Comparison of ENCODE assay signal across 8 cellular contexts in the genomic region with DNA sequence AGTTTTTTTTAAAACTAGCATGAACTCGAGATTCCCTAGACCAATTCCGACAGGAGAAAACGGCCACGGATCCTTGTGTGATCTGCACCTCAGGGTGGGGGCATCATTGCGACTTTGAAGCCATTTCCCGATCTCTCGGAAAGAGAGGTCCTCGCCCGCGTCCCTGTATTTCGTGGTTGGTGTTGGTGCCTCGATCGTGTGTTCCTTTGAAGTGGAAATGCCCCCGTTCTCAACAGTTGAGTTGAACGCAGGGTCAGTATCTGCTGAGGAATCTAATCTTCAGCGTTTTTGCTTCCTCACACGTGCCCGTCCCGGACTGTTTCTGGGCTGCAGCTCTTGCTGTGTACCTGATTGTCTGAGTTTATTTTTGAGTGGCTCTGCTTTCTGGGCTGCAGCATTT. TPM values are rescaled to one million over a fixed set of nuclear protein-coding genes. Genes with fewer than 3 reads are reported as not detected.
DNase-seq lines count a peak whose midpoint lies in the region; ATAC-seq, FAIRE-seq and TF ChIP-seq lines count a peak whose summit lies in the region.

No MANE protein-coding gene starts in this region.

- no peaks in the 10 kb centered on the region for H3K9me2 ChIP-seq in DOHH2 (replicated peaks; ENCODE audit: control insufficient read depth, low read length)

- H4K20me1 ChIP-seq in DOHH2 (ENCODE audit: control insufficient read depth, insufficient read depth, low read depth, low read length), result no peaks in the 10 kb centered on the region
- H4K20me1 ChIP-seq in GM12878 (ENCODE audit: control insufficient read depth, insufficient read depth), result no peaks in the 10 kb centered on the region; the same call in 1 of the 2 replicates

- no peak for TF ChIP-seq POLR2A in GM12878 (IDR thresholded peaks at IDR 0.05; ENCODE audit: low read depth, low read length)

- CTCF ChIA-PET in GM12878 (lab: Yijun Ruan, JAX), result no interaction called here

- peaks cover 34% of the 10 kb centered on the region for H3K4me1 ChIP-seq in DOHH2 (ENCODE audit: control insufficient read depth, low read length)
- H3K4me1 ChIP-seq in GM12878 (ENCODE audit: control insufficient read depth, insufficient read depth, low read length), result peaks cover 20% of the 10 kb centered on the region
- H3K4me1 ChIP-seq in mesodermal cell (ENCODE audit: control insufficient read depth, insufficient read depth, low read length, poor library complexity, severe bottlenecking), result peaks cover 22% of the 10 kb centered on the region

- SMC1A ChIA-PET in GM12878 (lab: Charles Lee; ENCODE audit: uncharacterized antibody, unreplicated experiment), result no interaction called here

- BruUV-seq in GM12878 (replicated peaks; lab: Mats Ljungman, UMichigan), result no TSS peak

- peak overlapping the region; percentile 72 for H3K9ac ChIP-seq in GM12878 (ENCODE audit: control insufficient read depth, insufficient read depth, low read length)

- ATAC-seq in GM12878, result no peak
- ATAC-seq in HG02938 (IDR thresholded peaks at IDR 0.05; ENCODE audit: unreplicated experiment), result no peak
- no peak for ATAC-seq in HG02970 (IDR thresholded peaks at IDR 0.05; ENCODE audit: low FRiP score, unreplicated experiment)

- H3F3A ChIP-seq in DOHH2 (ENCODE audit: control insufficient read depth, insufficient read depth), result peaks cover 11% of the 10 kb centered on the region

- no peaks in the 10 kb centered on the region for H3K27me3 ChIP-seq in DOHH2 (ENCODE audit: control insufficient read depth, low read length)
- no peaks in the 10 kb centered on the region for H3K27me3 ChIP-seq in MG63
- peaks cover 0 to 4% of the 10 kb centered on the region in 2 experiments; a peak in 1 of 4 replicates for H3K27me3 ChIP-seq in GM12878 (replicated peaks in 1 of 2; ENCODE audit: control insufficient read depth in 2 of 2, insufficient read depth in 2 of 2, low read length in 1 of 2)

- FAIRE-seq in GM12878 (lab: Jason Lieb, UNC), result no peak

- H3K79me2 ChIP-seq in DOHH2 (ENCODE audit: control insufficient read depth, low read length) (peaks cover 54% of the 10 kb centered on the region), GM12878 (ENCODE audit: control insufficient read depth, insufficient read depth, low read length) (peaks cover 6% of the 10 kb centered on the region)

- H2AFZ ChIP-seq in GM12878 (ENCODE audit: control insufficient read depth, low read depth, low read length), result no peak overlapping the region

- RAD21 ChIA-PET in GM12878 (lab: Charles Lee; ENCODE audit: unreplicated experiment), result no interaction called here

- H3K27ac ChIP-seq in DOHH2 (ENCODE audit: low read depth, low read length) (peak overlapping the region; percentile 40), GM12878 (ENCODE audit: control insufficient read depth, insufficient read depth) (no peak overlapping the region), mesodermal cell (ENCODE audit: low read depth, low read length, severe bottlenecking) (no peak overlapping the region)

- TF ChIP-seq RAD21 in GM12878 (IDR thresholded peaks at IDR 0.05; ENCODE audit: insufficient read depth, low read depth, low read length), result no peak

- no peak for TF ChIP-seq EP300 in GM12878 (IDR thresholded peaks at IDR 0.05; ENCODE audit: borderline replicate concordance in 1 of 2, control insufficient read depth in 1 of 2, low read depth in 2 of 2, low read length in 2 of 2)

- WGBS in GM12878 (ENCODE audit: insufficient coverage, insufficient replicate concordance, low lambda C conversion rate, missing lambda C conversion rate), result under 1% methylated on average over 19 of the region's 19 CpGs
- 3 to 4% methylated on average over 16 to 17 of the region's 19 CpGs for whole genome bisulfite sequencing in mesodermal cell (ENCODE audit: insufficient coverage in 2 of 2), 2 experiments

- no peak for TF ChIP-seq CTCF in DOHH2 (IDR thresholded peaks at IDR 0.05; ENCODE audit: low read depth, low read length, poor library complexity, severe bottlenecking)
- no peak for TF ChIP-seq CTCF in GM12878 (IDR thresholded peaks at IDR 0.05 in 2 of 3, conservative IDR thresholded peaks at IDR 0.05 in 1 of 3; ENCODE audit: control insufficient read depth in 2 of 3, extremely low read depth in 1 of 3, insufficient read depth in 1 of 3, low read depth in 3 of 3, low read length in 3 of 3)

- H3K36me3 ChIP-seq in DOHH2 (ENCODE audit: control insufficient read depth, low read length) (peaks cover 29% of the 10 kb centered on the region), MG63 (peaks cover 33% of the 10 kb centered on the region), GM12878 (ENCODE audit: control insufficient read depth in 2 of 2, insufficient read depth in 2 of 2, low read length in 1 of 2) (peaks cover 2 to 5% of the 10 kb centered on the region in 2 experiments; a peak in 2 of 4 replicates), mesodermal cell (ENCODE audit: control insufficient read depth, insufficient read depth, low read length) (peaks cover 33% of the 10 kb centered on the region)

- peak overlapping the region; percentile 71 for H3K4me2 ChIP-seq in DOHH2 (ENCODE audit: low read length)
- peak overlapping the region; percentile 67 for H3K4me2 ChIP-seq in GM12878 (ENCODE audit: control insufficient read depth, insufficient read depth)

- POLR2A ChIA-PET in GM12878 (lab: Charles Lee), result no interaction called here

- H3K9me3 ChIP-seq in DOHH2 (ENCODE audit: control insufficient read depth, insufficient read depth, low read length) (no peaks in the 10 kb centered on the region), MG63 (no peaks in the 10 kb centered on the region), GM12878 (replicated peaks; ENCODE audit: control insufficient read depth, insufficient read depth, low read length) (no peaks in the 10 kb centered on the region), mesodermal cell (ENCODE audit: control insufficient read depth, low read length) (no peaks in the 10 kb centered on the region)

- DNase-seq in MG63 (peak; percentile 15), GM12878 (ENCODE audit: low read depth, low spot score) (no peak), medulla oblongata (ENCODE audit: extremely low spot score) (no peak), superior temporal gyrus (ENCODE audit: extremely low spot score) (no peak)

- intact Hi-C loops in GM12878 (cut with micrococcal nuclease; ENCODE audit: unreplicated experiment), result loop anchor here (5.0 kb wide), 2 partner anchors 64 to 191 kb away; a partner anchor contains a TSS

- in situ Hi-C loops in GM12878 (cut with MboI), result no loop called here

- peak overlapping the region; percentile 96 for H3K4me3 ChIP-seq in DOHH2 (ENCODE audit: low read length)
- peak overlapping the region; percentile 88 for H3K4me3 ChIP-seq in MG63
- H3K4me3 ChIP-seq in GM12878, result peak overlapping the region; percentile 81
- H3K4me3 ChIP-seq in mesodermal cell (ENCODE audit: extremely low read depth, insufficient read depth, low read length, poor library complexity, severe bottlenecking), result peak overlapping the region; percentile 81

RNA-seq across cellular contexts. Expression of a gene that starts 1.1 kb away (rescaled TPM):
- 3.7 and 3.8 TPM in 2 replicates for total RNA-seq in MG63 (2014; rRNA removed; shearing (Covaris generic); ENCODE audit: low replicate concordance)
- 23.0 and 27.5 TPM in 2 replicates for total RNA-seq in GM12878 (2013; cell fraction: nucleolus; rRNA removed)
- total RNA-seq in GM12878 (2014; rRNA removed) (2.8 and 4.2 TPM in 2 replicates), GM12878 (2014; rRNA removed; fragmentation: Illumina TruSeq; extraction: Trizol) (3.0 and 3.7 TPM in 2 replicates), GM12878 (2021) (8.1 and 9.8 TPM in 2 replicates)
- 4.7 TPM for polyA plus RNA-seq in GM12878 (2011; ENCODE audit: low read depth)
- polyA plus RNA-seq in GM12878 (2011; rRNA removed) (3.6 and 5.2 TPM in 2 replicates), GM12878 (2014; fragmentation: Illumina TruSeq; extraction: Trizol) (3.3 and 7.4 TPM in 2 replicates), GM12878 (2014; fragmentation: Nextera tagmentation; extraction: Ambion mirVana) (under 1 TPM; 0.37 to 0.38 TPM), GM12878 (2014; rRNA removed) (6.8 and 7.7 TPM in 2 replicates), GM12878 (2016; fragmentation: Nextera tagmentation; extraction: Ambion mirVana) (1 to 10 TPM in 1 of 2 experiments, under 1 TPM in 1; 0.81 to 1.4 TPM)
- polyA plus RNA-seq in GM12878 (2011; cell fraction: cytosol; rRNA removed), result 5.6 and 6.4 TPM in 2 replicates
- polyA plus RNA-seq in GM12878 (2011; cell fraction: nucleus; rRNA removed), result 16.0 and 25.6 TPM in 2 replicates
- polyA plus RNA-seq in GM12878 (2012), result 4.1 and 5.8 TPM in 2 replicates
- 5.3 and 12.3 TPM in 2 replicates for polyA minus RNA-seq in GM12878 (2011; rRNA and poly(A)+ RNA removed)
- 1.7 and 3.7 TPM in 2 replicates for polyA minus RNA-seq in GM12878 (2011; cell fraction: cytosol; rRNA and poly(A)+ RNA removed)
- polyA minus RNA-seq in GM12878 (2011; cell fraction: nucleus; rRNA and poly(A)+ RNA removed), result 5.4 and 11.8 TPM in 2 replicates
- 15.7 TPM for polyA plus RNA-seq in mesodermal cell (2013, experiment 1 of 2)
- 11.6 TPM for polyA plus RNA-seq in mesodermal cell (2013, experiment 2 of 2)

RNA-seq across cellular contexts. Expression of a gene that starts 1.4 kb away (rescaled TPM):
- total RNA-seq in MG63 (2014; rRNA removed; shearing (Covaris generic); ENCODE audit: low replicate concordance), result 25.7 and 27.8 TPM in 2 replicates
- total RNA-seq in GM12878 (2013; cell fraction: nucleolus; rRNA removed), result 44.8 and 53.7 TPM in 2 replicates
- total RNA-seq in GM12878 (2014; rRNA removed), result 2.5 and 3.1 TPM in 2 replicates
- 2.4 and 2.8 TPM in 2 replicates for total RNA-seq in GM12878 (2014; rRNA removed; fragmentation: Illumina TruSeq; extraction: Trizol)
- 5.7 and 6.5 TPM in 2 replicates for total RNA-seq in GM12878 (2021)
- polyA plus RNA-seq in GM12878 (2011; ENCODE audit: low read depth), result 1.8 TPM
- polyA plus RNA-seq in GM12878 (2011; rRNA removed), result 1.7 and 2.9 TPM in 2 replicates
- polyA plus RNA-seq in GM12878 (2011; cell fraction: cytosol; rRNA removed), result 2.3 and 3.2 TPM in 2 replicates
- 12.8 and 13.0 TPM in 2 replicates for polyA plus RNA-seq in GM12878 (2011; cell fraction: nucleus; rRNA removed)
- polyA plus RNA-seq in GM12878 (2012), result 4.6 and 4.8 TPM in 2 replicates
- polyA plus RNA-seq in GM12878 (2014; fragmentation: Illumina TruSeq; extraction: Trizol), result 0.81 and 2.9 TPM in 2 replicates
- under 1 TPM; 0.29 to 0.48 TPM for polyA plus RNA-seq in GM12878 (2014; fragmentation: Nextera tagmentation; extraction: Ambion mirVana)
- polyA plus RNA-seq in GM12878 (2014; rRNA removed), result 2.9 and 4.4 TPM in 2 replicates
- polyA plus RNA-seq in GM12878 (2016; fragmentation: Nextera tagmentation; extraction: Ambion mirVana), result 1 to 10 TPM; 2.9 to 3.8 TPM
- 6.4 and 8.0 TPM in 2 replicates for polyA minus RNA-seq in GM12878 (2011; rRNA and poly(A)+ RNA removed)
- 1.2 and 2.7 TPM in 2 replicates for polyA minus RNA-seq in GM12878 (2011; cell fraction: cytosol; rRNA and poly(A)+ RNA removed)
- polyA minus RNA-seq in GM12878 (2011; cell fraction: nucleus; rRNA and poly(A)+ RNA removed), result 7.1 and 16.3 TPM in 2 replicates
- 32.6 TPM for polyA plus RNA-seq in mesodermal cell (2013, experiment 1 of 2)
- 32.2 TPM for polyA plus RNA-seq in mesodermal cell (2013, experiment 2 of 2)
